ENCODE assay signal across 18 cellular contexts in genomic region chr13:31014461-31014860, GRCh38.
"Had no signal": no experiment of that assay in that cellular context is flagged by ENCODE, and none has a peak within 500 bp of the region (broad histone marks: within the 10 kb centered on the region; RNA-seq: fewer than 3 reads in every experiment).

No MANE protein-coding gene starts in this region.

- H3K4me3 Mint-ChIP-seq: activated CD4-positive, alpha-beta memory T cell treated with anti-CD3 and anti-CD28 coated beads, Interleukin-2, amount 10 ng/mL, durations not matched to agents 7 days and 5 days; activated CD4-positive, alpha-beta T cell treated with anti-CD3 and anti-CD28 coated beads for 36 hours; activated T-cell treated with anti-CD3 and anti-CD28 coated beads, Interleukin-2, amount 50 U/mL, for 24 hours; naive thymus-derived CD4-positive, alpha-beta T cell; stimulated activated memory B cell treated with anti-CD40 and anti-IgM and Interleukin-4, amounts not matched to agents 10 μg/mL and 1 μg/mL and 100 μg/mL, for 72 hours had no signal

- FAIRE-seq: endometrium had no signal

- H3K36me3 Mint-ChIP-seq: stimulated activated memory B cell treated with anti-CD40 and anti-IgM and Interleukin-4, amounts not matched to agents 10 μg/mL and 1 μg/mL and 100 μg/mL, for 72 hours had no signal

- H3K36me3 ChIP-seq: adrenal gland, cardiac muscle cell, neutrophil, tibial artery, vagina, WERI-Rb-1 had no signal

- H3K27ac Mint-ChIP-seq: activated CD4-positive, alpha-beta memory T cell treated with anti-CD3 and anti-CD28 coated beads, Interleukin-2, amount 10 ng/mL, durations not matched to agents 7 days and 5 days; activated CD4-positive, alpha-beta T cell treated with anti-CD3 and anti-CD28 coated beads for 36 hours; activated T-cell treated with anti-CD3 and anti-CD28 coated beads, Interleukin-2, amount 50 U/mL, for 24 hours; naive thymus-derived CD4-positive, alpha-beta T cell; stimulated activated memory B cell treated with anti-CD40 and anti-IgM and Interleukin-4, amounts not matched to agents 10 μg/mL and 1 μg/mL and 100 μg/mL, for 72 hours had no signal

- ATAC-seq: activated CD4-positive, alpha-beta T cell treated with anti-CD3 and anti-CD28 coated beads for 36 hours; esophagus mucosa; left lobe of liver; naive thymus-derived CD4-positive, alpha-beta T cell; stimulated activated memory B cell treated with anti-CD40 and anti-IgM and Interleukin-4, amounts not matched to agents 10 μg/mL and 1 μg/mL and 100 μg/mL, for 72 hours had no signal

- H3K4me3 ChIP-seq: adrenal gland, cardiac muscle cell, hepatocyte, tibial artery, vagina had no signal

- H3K4me1 Mint-ChIP-seq: naive thymus-derived CD4-positive, alpha-beta T cell had no signal

- H3K4me1 ChIP-seq: adrenal gland, tibial artery, vagina had no signal

- H3K9me3 Mint-ChIP-seq: activated CD4-positive, alpha-beta memory T cell treated with anti-CD3 and anti-CD28 coated beads, Interleukin-2, amount 10 ng/mL, durations not matched to agents 7 days and 5 days; activated T-cell treated with anti-CD3 and anti-CD28 coated beads, Interleukin-2, amount 50 U/mL, for 24 hours; naive thymus-derived CD4-positive, alpha-beta T cell had no signal

- H3K27me3 ChIP-seq: adrenal gland, hepatocyte, tibial artery, vagina had no signal

- DNase-seq: activated CD4-positive, alpha-beta memory T cell treated with anti-CD3 and anti-CD28 coated beads, Interleukin-2, amount 10 ng/mL, durations not matched to agents 7 days and 5 days; activated CD4-positive, alpha-beta T cell treated with anti-CD3 and anti-CD28 coated beads for 36 hours; activated naive CD4-positive, alpha-beta T cell treated with anti-CD3 and anti-CD28 coated beads, Interleukin-2, amount 50 U/mL, for 16 hours; activated T-cell treated with anti-CD3 and anti-CD28 coated beads, Interleukin-2, amount 50 U/mL, for 24 hours; adrenal gland; naive thymus-derived CD4-positive, alpha-beta T cell; posterior cingulate gyrus; retina; tibial artery; WERI-Rb-1 had no signal

- H3K9me3 ChIP-seq: adrenal gland, neutrophil, tibial artery, vagina had no signal
